ENCODE assay signal across 9 cellular contexts in genomic region chr20:50913976-50914375, GRCh38. TPM values are rescaled to one million over a fixed set of nuclear protein-coding genes. Genes with fewer than 3 reads are reported as not detected.
A peak's percentile ranks its signal among the peaks of the same experiment; 100 is the strongest.
DNase-seq lines count a peak whose midpoint lies in the region; ATAC-seq lines count a peak whose summit lies in the region.
"Had no signal": no experiment of that assay in that cellular context is flagged by ENCODE, and none has a peak within 500 bp of the region (broad histone marks: within the 10 kb centered on the region; RNA-seq: fewer than 3 reads in every experiment).

No MANE protein-coding gene starts in this region.

- no peaks in the 10 kb centered on the region for H3K27me3 Mint-ChIP-seq in T-cell
- H3K27me3 Mint-ChIP-seq: stimulated activated naive B cell treated with anti-CD40 and anti-IgM and Interleukin-4, amounts not matched to agents 10 μg/mL and 1 μg/mL and 100 μg/mL, for 72 hours had no signal

- in situ Hi-C loops in ACHN (cut with HindIII; ENCODE audit: low pct_ligation_motif_present, low pct_unique_long_range_greater_than_20kb, low sequenced_read_pairs), result no loop called here

- CTCF ChIA-PET in T-cell (lab: Charles Lee), result interaction anchor here in 1 of 2 donors (1.7 kb wide), 1 partner anchor 119 kb away, joined by 12 read pairs; the partner anchor contains the start of gene BCAS4

- peaks cover 9% of the 10 kb centered on the region for H3K36me3 Mint-ChIP-seq in T-cell

- H3K4me1 Mint-ChIP-seq in T-cell, result peaks cover 84 to 90% (median 85%) of the 10 kb centered on the region in 3 donors

- ATAC-seq in GM18868 (IDR thresholded peaks at IDR 0.05; ENCODE audit: unreplicated experiment) (peak; percentile 55), T-cell (replicated peaks in 1 of 4) (peak; percentile 37 to 71 (median 65)), HG03565 (IDR thresholded peaks at IDR 0.05; ENCODE audit: unreplicated experiment) (no peak)

- no peak overlapping the region for H3K4me3 Mint-ChIP-seq in T-cell
- H3K4me3 Mint-ChIP-seq: stimulated activated naive B cell treated with anti-CD40 and anti-IgM and Interleukin-4, amounts not matched to agents 10 μg/mL and 1 μg/mL and 100 μg/mL, for 72 hours had no signal

- POLR2A ChIA-PET in T-cell (lab: Charles Lee), result interaction anchor here in 1 of 2 donors (0.8 kb wide), 1 partner anchor 44 kb away, joined by 3 read pairs; no protein-coding TSS in a partner anchor

- H3K27ac Mint-ChIP-seq in T-cell, result peak overlapping the region; percentile 5 to 51
- H3K27ac Mint-ChIP-seq: stimulated activated naive B cell treated with anti-CD40 and anti-IgM and Interleukin-4, amounts not matched to agents 10 μg/mL and 1 μg/mL and 100 μg/mL, for 72 hours had no signal

- DNase-seq in ACHN (peak; percentile 14), T-cell (no peak), glomerular visceral epithelial cell (ENCODE audit: extremely low spot score) (peak; percentile 66), ecto neural progenitor cell (ENCODE audit: low spot score) (no peak)
- no peak for DNase-seq in effector CD4-positive, alpha-beta T cell
- no peak for DNase-seq in activated effector memory CD4-positive, alpha-beta T cell treated with Interleukin-2 at 50 U/mL for 16 hours
- DNase-seq: stimulated activated naive B cell treated with anti-CD40 and anti-IgM and Interleukin-4, amounts not matched to agents 10 μg/mL and 1 μg/mL and 100 μg/mL, for 72 hours had no signal

- H3K9me3 Mint-ChIP-seq in T-cell, result no peaks in the 10 kb centered on the region
- H3K9me3 Mint-ChIP-seq: stimulated activated naive B cell treated with anti-CD40 and anti-IgM and Interleukin-4, amounts not matched to agents 10 μg/mL and 1 μg/mL and 100 μg/mL, for 72 hours had no signal

RNA-seq across cellular contexts. Expression of gene ADNP, which starts 17.3 kb away (rescaled TPM):
- 10 to 100 TPM; 57.4 to 66.8 (median 61.7) TPM for total RNA-seq in T-cell

RNA-seq across cellular contexts. Expression of gene DPM1, which starts 44.4 kb away (rescaled TPM):
- total RNA-seq in T-cell, result 10 to 100 TPM; 23.1 to 37.6 (median 33.4) TPM

RNA-seq across cellular contexts. Expression of gene MOCS3, which starts 44.6 kb away (rescaled TPM):
- total RNA-seq in T-cell, result 1 to 10 TPM; 2.6 to 8.3 (median 7.6) TPM

Comparison
In these comparisons a context has a peak if more than half of its experiments do, and no peak if none do; other contexts are left out.
1. DNase-seq: peak in ACHN (single experiment) and glomerular visceral epithelial cell (single experiment); none in T-cell (0 of 34), ecto neural progenitor cell (single experiment), effector CD4-positive, alpha-beta T cell (single experiment) and activated effector memory CD4-positive, alpha-beta T cell treated with Interleukin-2 at 50 U/mL for 16 hours (single experiment).